In genomic region chr14:32417956-32418552, GRCh38 we compare ENCODE assay signal across 12 cellular contexts.
A peak's percentile ranks its signal among the peaks of the same experiment; 100 is the strongest.
DNase-seq lines count a peak whose midpoint lies in the region; ATAC-seq, FAIRE-seq and TF ChIP-seq lines count a peak whose summit lies in the region.
"Had no signal": no experiment of that assay in that cellular context is flagged by ENCODE, and none has a peak within 500 bp of the region (broad histone marks: within the 10 kb centered on the region; RNA-seq: fewer than 3 reads in every experiment).

No MANE protein-coding gene starts in this region.

- peak overlapping the region in 3 of 4 donors; percentile 62 to 68 (median 67) for H3K27ac ChIP-seq in esophagus squamous epithelium
- H3K27ac ChIP-seq in ovary, result no peak overlapping the region

- no peak for FAIRE-seq in frontal cortex (lab: Jason Lieb, UNC)

- WGBS in esophagus squamous epithelium, 2 donors, result 29 to 30% methylated on average over 4 of the region's 4 CpGs
- 37 to 52% (median 47%) methylated on average over 4 of the region's 4 CpGs for WGBS in ovary, 3 donors

- H3K27me3 ChIP-seq in esophagus squamous epithelium (no peaks in the 10 kb centered on the region), ovary (no peaks in the 10 kb centered on the region)

- TF ChIP-seq CTCF in esophagus squamous epithelium (IDR thresholded peaks at IDR 0.05) (no peak), ovary (IDR thresholded peaks at IDR 0.05) (no peak)

- TF ChIP-seq POLR2A in esophagus squamous epithelium (IDR thresholded peaks at IDR 0.05) (no peak), ovary (IDR thresholded peaks at IDR 0.05) (no peak)

- H3K9me3 ChIP-seq in esophagus squamous epithelium, result peaks cover 0 to 7% (median 0%) of the 10 kb centered on the region in 3 donors
- no peaks in the 10 kb centered on the region for H3K9me3 ChIP-seq in ovary

- intact Hi-C loops in esophagus squamous epithelium (cut with DNase I), result no loop called here
- intact Hi-C loops in ovary (cut with DNase I), result no loop called here

- no peak for TF ChIP-seq EP300 in ovary (IDR thresholded peaks at IDR 0.05)

- no peaks in the 10 kb centered on the region for H3K36me3 ChIP-seq in esophagus squamous epithelium
- no peaks in the 10 kb centered on the region for H3K36me3 ChIP-seq in ovary

- peak; percentile 30 for DNase-seq in GM04503 (ENCODE audit: low read depth)
- peak; percentile 43 for DNase-seq in NCI-H226
- DNase-seq in esophagus squamous epithelium (lab: John Stamatoyannopoulos, UW), result no peak
- peak in 3 of 5 donors; percentile 21 to 34 (median 22) for DNase-seq in ovary
- no peak for DNase-seq in activated CD4-positive, CD25-positive, alpha-beta regulatory T cell (lab: John Stamatoyannopoulos, UW)
- DNase-seq in frontal cortex (ENCODE audit: low spot score in 2 of 2), result no peak
- DNase-seq: effector CD4-positive, alpha-beta T cell; NCI-H2081 treated with DMSO at 0.1 percent for 48 hours; occipital lobe; stimulated activated naive CD8-positive, alpha-beta T cell treated with anti-CD3 and anti-CD28 coated beads, Interleukin-15, amount 100 ng/mL, for 72 hours had no signal

- H3K4me1 ChIP-seq in esophagus squamous epithelium, result peaks cover 0 to 56% (median 3%) of the 10 kb centered on the region in 3 donors
- peaks cover 1% of the 10 kb centered on the region for H3K4me1 ChIP-seq in ovary (ENCODE audit: insufficient read depth)

- no peak for ATAC-seq in activated CD4-positive, CD25-positive, alpha-beta regulatory T cell treated with anti-CD3 and anti-CD28 coated beads, Interleukin-2, amount 50 U/mL, for 24 hours
- no peak for ATAC-seq in HG02642 (IDR thresholded peaks at IDR 0.05; ENCODE audit: poor library complexity, unreplicated experiment)
- ATAC-seq: stimulated activated naive CD8-positive, alpha-beta T cell treated with anti-CD3 and anti-CD28 coated beads, Interleukin-15, amount 100 ng/mL, for 72 hours had no signal

- no peak overlapping the region for H3K4me3 ChIP-seq in esophagus squamous epithelium
- no peak overlapping the region for H3K4me3 ChIP-seq in ovary

Comparison
In these comparisons a context has a peak if more than half of its experiments do, and no peak if none do; other contexts are left out.
1. DNase-seq: peak in GM04503 (single experiment), NCI-H226 (single experiment) and ovary (3 of 5); none in esophagus squamous epithelium (single experiment), activated CD4-positive, CD25-positive, alpha-beta regulatory T cell (0 of 4) and frontal cortex (0 of 2).
2. H3K27ac ChIP-seq: peak in esophagus squamous epithelium (3 of 4); none in ovary (0 of 2).